Comparison of ENCODE assay signal across 11 cellular contexts in genomic region chr21:44742418-44743153, GRCh38. TPM values are rescaled to one million over a fixed set of nuclear protein-coding genes. Genes with fewer than 3 reads are reported as not detected.
DNase-seq lines count a peak whose midpoint lies in the region; ATAC-seq, FAIRE-seq and TF ChIP-seq lines count a peak whose summit lies in the region.
"Had no signal": no experiment of that assay in that cellular context is flagged by ENCODE, and none has a peak within 500 bp of the region (broad histone marks: within the 10 kb centered on the region; RNA-seq: fewer than 3 reads in every experiment).

No MANE protein-coding gene starts in this region.

- WGBS in right lobe of liver (ENCODE audit: insufficient coverage, low coverage, low lambda C conversion rate, missing lambda C conversion rate) = 85% methylated on average over 1 of the region's 1 CpG

- H3K9me3 ChIP-seq in SJCRH30 (replicated peaks) (peaks cover 14% of the 10 kb centered on the region), right lobe of liver (peaks cover 0 to 5% (median 0%) of the 10 kb centered on the region in 4 donors)

- H3K4me3 Mint-ChIP-seq in activated naive CD8-positive, alpha-beta T cell treated with anti-CD3 and anti-CD28 coated beads for 36 hours = no peak overlapping the region

- TF ChIP-seq POLR2A in right lobe of liver (IDR thresholded peaks at IDR 0.05) (no peak), GM12891 (IDR thresholded peaks at IDR 0.05; ENCODE audit: low read depth, low read length) (no peak)

- FAIRE-seq in GM12891 (lab: Jason Lieb, UNC) = no peak

- H3K36me3 ChIP-seq in SJCRH30 (no peaks in the 10 kb centered on the region), right lobe of liver (no peaks in the 10 kb centered on the region)

- H3K36me3 Mint-ChIP-seq in activated naive CD8-positive, alpha-beta T cell treated with anti-CD3 and anti-CD28 coated beads for 36 hours = peaks cover 3% of the 10 kb centered on the region

- ATAC-seq in right lobe of liver = peak in 2 of 4 donors; percentile 37 to 54
- no peak for ATAC-seq in GM21825 (IDR thresholded peaks at IDR 0.05; ENCODE audit: unreplicated experiment)

- intact Hi-C loops in right lobe of liver (cut with DNase I) = no loop called here

- no peaks in the 10 kb centered on the region for H3K27me3 ChIP-seq in SJCRH30
- H3K27me3 ChIP-seq in right lobe of liver = no peaks in the 10 kb centered on the region

- peak; percentile 74 for DNase-seq in DMS 273 (lab: John Stamatoyannopoulos, UW; ENCODE audit: unreplicated experiment)
- no peak for DNase-seq in DMS 273 treated with DMSO at 0.1 percent for 48 hours (lab: John Stamatoyannopoulos, UW)
- peak; percentile 79 for DNase-seq in NCI-H1092 treated with DMSO at 0.1 percent for 48 hours (lab: John Stamatoyannopoulos, UW)
- peak; percentile 1 to 37 for DNase-seq in SJCRH30
- DNase-seq in right lobe of liver = no peak
- no peak for DNase-seq in activated naive CD8-positive, alpha-beta T cell treated with anti-CD3 and anti-CD28 coated beads for 36 hours
- no peak for DNase-seq in GM12891 (ENCODE audit: insufficient read length, low spot score)
- DNase-seq: 8988T; activated CD4-positive, alpha-beta T cell treated with anti-CD3 and anti-CD28 coated beads for 48 hours had no signal

- peaks cover 5% of the 10 kb centered on the region for H3K4me1 ChIP-seq in SJCRH30
- no peaks in the 10 kb centered on the region for H3K4me1 ChIP-seq in right lobe of liver

- H3K4me3 ChIP-seq in SJCRH30 = no peak overlapping the region
- no peak overlapping the region for H3K4me3 ChIP-seq in right lobe of liver

- peak; percentile 27 to 39 (median 33) for TF ChIP-seq CTCF in right lobe of liver (IDR thresholded peaks at IDR 0.05)

- H3K27ac Mint-ChIP-seq in activated naive CD8-positive, alpha-beta T cell treated with anti-CD3 and anti-CD28 coated beads for 36 hours = no peak overlapping the region

- no peaks in the 10 kb centered on the region for H3K27me3 Mint-ChIP-seq in activated naive CD8-positive, alpha-beta T cell treated with anti-CD3 and anti-CD28 coated beads for 36 hours

- H3K4me1 Mint-ChIP-seq in activated naive CD8-positive, alpha-beta T cell treated with anti-CD3 and anti-CD28 coated beads for 36 hours = peaks cover 2% of the 10 kb centered on the region

- H3K27ac ChIP-seq in SJCRH30 (no peak overlapping the region), right lobe of liver (no peak overlapping the region)

- H3K9me3 Mint-ChIP-seq in activated naive CD8-positive, alpha-beta T cell treated with anti-CD3 and anti-CD28 coated beads for 36 hours = peaks cover 12% of the 10 kb centered on the region

TF ChIP-seq in GM12891, 5 proteins besides CTCF, POLR2A, EP300 and RAD21:
- no peak for TF ChIP-seq PAX5 (IDR thresholded peaks at IDR 0.05; ENCODE audit: insufficient read depth, low read length, severe bottlenecking)
- no peak for TF ChIP-seq TAF1 (IDR thresholded peaks at IDR 0.05; ENCODE audit: low read depth, low read length)
- no peak for TF ChIP-seq POU2F2 (IDR thresholded peaks at IDR 0.05; ENCODE audit: low read depth, low read length)
- no peak for TF ChIP-seq SPI1 (IDR thresholded peaks at IDR 0.05; ENCODE audit: low read depth, low read length)
- TF ChIP-seq POLR2AphosphoS5 (IDR thresholded peaks at IDR 0.05; ENCODE audit: low read depth, low read length) = no peak

RNA-seq across cellular contexts. Expression of gene TSPEAR, which starts 31.2 kb away (rescaled TPM):
- not detected in 2 replicates for total RNA-seq in SJCRH30 (2014; rRNA removed; shearing (Covaris generic))
- not detected for total RNA-seq in right lobe of liver
- total RNA-seq in activated naive CD8-positive, alpha-beta T cell treated with anti-CD3 and anti-CD28 coated beads for 36 hours = not detected
- not detected for polyA plus RNA-seq in GM12891 (2012; ENCODE audit: low read depth, missing spikeins)
- total RNA-seq: renal cortical epithelial cell had no signal

RNA-seq across cellular contexts. Expression of gene KRTAP10-12, which starts 45.6 kb away (rescaled TPM):
- not detected in 2 replicates for total RNA-seq in SJCRH30 (2014; rRNA removed; shearing (Covaris generic))
- not detected for total RNA-seq in right lobe of liver
- not detected for total RNA-seq in activated naive CD8-positive, alpha-beta T cell treated with anti-CD3 and anti-CD28 coated beads for 36 hours
- polyA plus RNA-seq in GM12891 (2012; ENCODE audit: low read depth, missing spikeins) = not detected
- total RNA-seq: renal cortical epithelial cell had no signal

RNA-seq across cellular contexts. Expression of gene UBE2G2, which starts 59.0 kb away (rescaled TPM):
- 79.5 and 90.5 TPM in 2 replicates for total RNA-seq in SJCRH30 (2014; rRNA removed; shearing (Covaris generic))
- total RNA-seq in right lobe of liver = 10 to 100 TPM; 41.5 to 54.6 (median 49.9) TPM
- 100 to 1,000 TPM; 115 to 124 TPM for total RNA-seq in activated naive CD8-positive, alpha-beta T cell treated with anti-CD3 and anti-CD28 coated beads for 36 hours
- 41.5 TPM for polyA plus RNA-seq in GM12891 (2012; ENCODE audit: low read depth, missing spikeins)

Comparison
In these comparisons a context has a peak if more than half of its experiments do, and no peak if none do; other contexts are left out.
1. DNase-seq: peak in DMS 273 (single experiment), NCI-H1092 treated with DMSO at 0.1 percent for 48 hours (single experiment) and SJCRH30 (2 of 2); none in DMS 273 treated with DMSO at 0.1 percent for 48 hours (single experiment), right lobe of liver (0 of 3), activated naive CD8-positive, alpha-beta T cell treated with anti-CD3 and anti-CD28 coated beads for 36 hours (single experiment) and GM12891 (single experiment).